Comparison of ENCODE assay signal across 21 cellular contexts in genomic region chr2:73700111-73700510, GRCh38. TPM values are rescaled to one million over a fixed set of nuclear protein-coding genes. Genes with fewer than 3 reads are reported as not detected.
DNase-seq lines count a peak whose midpoint lies in the region; ATAC-seq, FAIRE-seq and TF ChIP-seq lines count a peak whose summit lies in the region.
"Had no signal": no experiment of that assay in that cellular context is flagged by ENCODE, and none has a peak within 500 bp of the region (broad histone marks: within the 10 kb centered on the region; RNA-seq: fewer than 3 reads in every experiment).

No MANE protein-coding gene starts in this region.

- peak; percentile 91 for ATAC-seq in sciatic nerve
- ATAC-seq in HG03097 (IDR thresholded peaks at IDR 0.05; ENCODE audit: low FRiP score, unreplicated experiment), result no peak
- ATAC-seq in HG03442 (IDR thresholded peaks at IDR 0.05; ENCODE audit: unreplicated experiment), result no peak
- ATAC-seq: activated CD8-positive, alpha-beta memory T cell treated with anti-CD3 and anti-CD28 coated beads, Interleukin-2, amount 10 ng/mL, durations not matched to agents 7 days and 5 days; effector memory CD8-positive, alpha-beta T cell; Panc1 had no signal

- no peak overlapping the region for H3K4me3 Mint-ChIP-seq in activated CD4-positive, alpha-beta T cell treated with anti-CD3 and anti-CD28 coated beads, Interleukin-2, amount 10 ng/mL, durations not matched to agents 7 days and 5 days
- H3K4me3 Mint-ChIP-seq: activated CD8-positive, alpha-beta memory T cell treated with anti-CD3 and anti-CD28 coated beads, Interleukin-2, amount 10 ng/mL, durations not matched to agents 7 days and 5 days; CD4-positive, alpha-beta T cell; effector memory CD8-positive, alpha-beta T cell had no signal

- FAIRE-seq in GM19239 (lab: Jason Lieb, UNC), result no peak

- CTCF ChIA-PET in activated CD4-positive, alpha-beta T cell treated with anti-CD3 and anti-CD28 coated beads, Interleukin-2, amount 10 ng/mL, durations not matched to agents 7 days and 5 days (lab: Charles Lee), result no interaction called here

- H3K36me3 Mint-ChIP-seq in activated CD4-positive, alpha-beta T cell treated with anti-CD3 and anti-CD28 coated beads, Interleukin-2, amount 10 ng/mL, durations not matched to agents 7 days and 5 days (ENCODE audit: low read depth), result no peaks in the 10 kb centered on the region
- H3K36me3 Mint-ChIP-seq: activated CD8-positive, alpha-beta memory T cell treated with anti-CD3 and anti-CD28 coated beads, Interleukin-2, amount 10 ng/mL, durations not matched to agents 7 days and 5 days had no signal

- POLR2A ChIA-PET in activated CD4-positive, alpha-beta T cell treated with anti-CD3 and anti-CD28 coated beads, Interleukin-2, amount 10 ng/mL, durations not matched to agents 7 days and 5 days (lab: Charles Lee), result no interaction called here

- H3K27ac Mint-ChIP-seq in activated CD4-positive, alpha-beta T cell treated with anti-CD3 and anti-CD28 coated beads, Interleukin-2, amount 10 ng/mL, durations not matched to agents 7 days and 5 days, result no peak overlapping the region
- H3K27ac Mint-ChIP-seq: activated CD8-positive, alpha-beta memory T cell treated with anti-CD3 and anti-CD28 coated beads, Interleukin-2, amount 10 ng/mL, durations not matched to agents 7 days and 5 days; CD4-positive, alpha-beta T cell; effector memory CD8-positive, alpha-beta T cell had no signal

- no peaks in the 10 kb centered on the region for H3K4me1 Mint-ChIP-seq in activated CD4-positive, alpha-beta T cell treated with anti-CD3 and anti-CD28 coated beads, Interleukin-2, amount 10 ng/mL, durations not matched to agents 7 days and 5 days
- H3K4me1 Mint-ChIP-seq: activated CD8-positive, alpha-beta memory T cell treated with anti-CD3 and anti-CD28 coated beads, Interleukin-2, amount 10 ng/mL, durations not matched to agents 7 days and 5 days had no signal

- no peak for TF ChIP-seq CTCF in astrocyte of the spinal cord (IDR thresholded peaks at IDR 0.05; ENCODE audit: low read depth, low read length)

- DNase-seq in MV-4-11 (lab: John Stamatoyannopoulos, UW) (peak; percentile 27), astrocyte of the spinal cord (ENCODE audit: low read depth, low spot score) (peak; percentile 6), inferior parietal cortex (ENCODE audit: extremely low spot score) (peak; percentile 2), sciatic nerve (ENCODE audit: low spot score) (no peak), GM19239 (ENCODE audit: insufficient read length, low spot score) (no peak)
- no peak for DNase-seq in activated CD4-positive, alpha-beta T cell treated with anti-CD3 and anti-CD28 coated beads, Interleukin-2, amount 10 ng/mL, durations not matched to agents 7 days and 5 days
- DNase-seq: activated CD4-positive, CD25-positive, alpha-beta regulatory T cell; activated CD8-positive, alpha-beta memory T cell treated with anti-CD3 and anti-CD28 coated beads, Interleukin-2, amount 10 ng/mL, durations not matched to agents 7 days and 5 days; CD4-positive, alpha-beta T cell; effector memory CD8-positive, alpha-beta T cell; H7; islet precursor cell; KG1; NCI-H1417 treated with DMSO at 0.1 percent for 48 hours had no signal

- in situ Hi-C loops in astrocyte of the spinal cord (cut with HindIII; ENCODE audit: low sequenced_read_pairs), result no loop called here

- no peak overlapping the region for H3K4me3 ChIP-seq in astrocyte of the spinal cord (ENCODE audit: low read depth, low read length)

- intact Hi-C loops in sciatic nerve (cut with DNase I), result no loop called here

- no peaks in the 10 kb centered on the region for H3K27me3 Mint-ChIP-seq in activated CD4-positive, alpha-beta T cell treated with anti-CD3 and anti-CD28 coated beads, Interleukin-2, amount 10 ng/mL, durations not matched to agents 7 days and 5 days

- H3K9me3 Mint-ChIP-seq in activated CD4-positive, alpha-beta T cell treated with anti-CD3 and anti-CD28 coated beads, Interleukin-2, amount 10 ng/mL, durations not matched to agents 7 days and 5 days, result peaks cover 5% of the 10 kb centered on the region
- H3K9me3 Mint-ChIP-seq: CD4-positive, alpha-beta T cell; effector memory CD8-positive, alpha-beta T cell had no signal

RNA-seq across cellular contexts. Expression of gene TPRKB, which starts 37.0 kb away (rescaled TPM):
- total RNA-seq in sciatic nerve, result 16.1 TPM
- total RNA-seq in activated CD4-positive, alpha-beta T cell treated with anti-CD3 and anti-CD28 coated beads, Interleukin-2, amount 10 ng/mL, durations not matched to agents 7 days and 5 days, result 10 to 100 TPM; 33.6 to 39.5 TPM

RNA-seq across cellular contexts. Expression of gene NAT8, which starts 57.9 kb away (rescaled TPM):
- total RNA-seq in sciatic nerve, result not detected
- not detected for total RNA-seq in activated CD4-positive, alpha-beta T cell treated with anti-CD3 and anti-CD28 coated beads, Interleukin-2, amount 10 ng/mL, durations not matched to agents 7 days and 5 days
- total RNA-seq: activated CD8-positive, alpha-beta memory T cell treated with anti-CD3 and anti-CD28 coated beads, Interleukin-2, amount 10 ng/mL, durations not matched to agents 7 days and 5 days; CD4-positive, alpha-beta T cell; H7; NCI-H460; osteocyte; subcutaneous adipose tissue; T-helper 1 cell treated with Interleukin-12 subunit alpha and Interleukin-12 subunit beta and Interleukin-4 antibody, amounts not matched to agents 30 ng/mL and 1 ng/mL, for 36 hours had no signal

Comparison
In these comparisons a context has a peak if more than half of its experiments do, and no peak if none do; other contexts are left out.
1. DNase-seq: peak in MV-4-11 (single experiment), astrocyte of the spinal cord (single experiment) and inferior parietal cortex (single experiment); none in sciatic nerve (single experiment), GM19239 (single experiment) and activated CD4-positive, alpha-beta T cell treated with anti-CD3 and anti-CD28 coated beads, Interleukin-2, amount 10 ng/mL, durations not matched to agents 7 days and 5 days (single experiment).